In the genomic region with DNA sequence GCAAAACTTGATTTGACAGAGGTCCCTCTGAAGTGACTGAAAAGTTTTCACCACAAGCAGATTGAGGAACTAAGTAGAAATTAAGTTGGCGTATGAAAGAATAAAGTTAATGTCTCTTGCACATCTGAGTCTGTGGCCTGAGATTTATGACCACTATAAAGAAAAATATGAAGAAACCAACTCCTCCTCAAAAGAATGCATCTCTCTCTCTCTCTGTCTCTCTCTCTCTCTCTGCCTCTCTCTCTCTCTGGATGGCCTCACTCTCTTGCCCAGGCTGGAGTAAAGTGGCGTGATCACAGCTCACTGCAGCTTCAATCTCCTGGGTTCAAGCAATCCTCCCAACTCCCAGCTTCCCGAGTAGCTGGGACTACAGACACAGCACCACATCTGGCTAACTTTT, we compare ENCODE assay signal across 14 cellular contexts.
"Had no signal": no experiment of that assay in that cellular context is flagged by ENCODE, and none has a peak within 500 bp of the region (broad histone marks: within the 10 kb centered on the region; RNA-seq: fewer than 3 reads in every experiment).

No MANE protein-coding gene starts in this region.

- H3K4me3 ChIP-seq: tibial nerve had no signal

- ATAC-seq: effector memory CD8-positive, alpha-beta T cell; naive thymus-derived CD8-positive, alpha-beta T cell; stimulated activated naive CD8-positive, alpha-beta T cell treated with anti-CD3 and anti-CD28 coated beads, Interleukin-15, Interleukin-2, amounts not matched to agents 100 U/mL and 50 U/mL, for 24 hours had no signal

- H3K36me3 ChIP-seq: neutrophil, tibial nerve had no signal

- H3K27me3 ChIP-seq: neutrophil, tibial nerve had no signal

- H3K9me3 ChIP-seq: neutrophil, tibial nerve had no signal

- DNase-seq: activated CD4-positive, alpha-beta memory T cell treated with anti-CD3 and anti-CD28 coated beads for 36 hours; activated CD4-positive, alpha-beta T cell treated with anti-CD3 and anti-CD28 coated beads for 4 hours; activated T-cell treated with anti-CD3 and anti-CD28 coated beads for 4 hours; caudate nucleus; effector memory CD8-positive, alpha-beta T cell; foreskin fibroblast; naive thymus-derived CD8-positive, alpha-beta T cell; stimulated activated CD4-positive, alpha-beta T cell treated with anti-CD3 and anti-CD28 coated beads, Interleukin-12 subunit alpha, Interleukin-12 subunit beta, amount 100 ng/mL, for 4 hours; stimulated activated CD4-positive, alpha-beta T cell treated with anti-CD3 and anti-CD28 coated beads, Interleukin-1b, Interleukin-23, amount 100 ng/mL, for 48 hours; stimulated activated CD8-positive, alpha-beta memory T cell treated with anti-CD3 and anti-CD28 coated beads, Interleukin-4, amount 100 ng/mL, for 48 hours; stimulated activated naive CD8-positive, alpha-beta T cell treated with anti-CD3 and anti-CD28 coated beads, Interleukin-15, Interleukin-2, amounts not matched to agents 100 U/mL and 50 U/mL, for 24 hours; T-helper 2 cell had no signal

- H3K27ac ChIP-seq: neutrophil, tibial nerve had no signal
